ENCODE assay signal across 8 cellular contexts in genomic region chr6:71419217-71419953, GRCh38.
DNase-seq lines count a peak whose midpoint lies in the region; ATAC-seq, FAIRE-seq and TF ChIP-seq lines count a peak whose summit lies in the region.

No MANE protein-coding gene starts in this region.

- H3K4me1 Mint-ChIP-seq in dendritic cell treated with granulocyte-macrophage colony-stimulating factor and Interleukin-4, amounts not matched to agents 40 ng/mL and 50 ng/mL, for 4 days (ENCODE audit: low read depth): peaks cover 5% of the 10 kb centered on the region

- DNase-seq in HepG2 (ENCODE audit: low spot score) (no peak), globus pallidus (ENCODE audit: low spot score) (no peak)

- H3K4me1 ChIP-seq in liver (ENCODE audit: control insufficient read depth in 4 of 4, insufficient read depth in 4 of 4, low read length in 3 of 4): peaks cover 0 to 32% (median 14%) of the 10 kb centered on the region in 4 donors
- no peaks in the 10 kb centered on the region for H3K4me1 ChIP-seq in HepG2 (ENCODE audit: insufficient read depth, low read length)
- H3K4me1 ChIP-seq in mesodermal cell (ENCODE audit: control insufficient read depth, insufficient read depth, low read length, poor library complexity, severe bottlenecking): peaks cover 6% of the 10 kb centered on the region

- no peak for TF ChIP-seq POLR2A in HepG2 (IDR thresholded peaks at IDR 0.05; ENCODE audit: insufficient read depth in 1 of 2, low read depth in 2 of 2, low read length in 2 of 2)

- H3K27ac Mint-ChIP-seq in dendritic cell treated with granulocyte-macrophage colony-stimulating factor and Interleukin-4, amounts not matched to agents 40 ng/mL and 50 ng/mL, for 4 days: no peak overlapping the region

- CTCF ChIA-PET in HepG2 (lab: Yijun Ruan, JAX; ENCODE audit: low intra/inter-chr PET ratio, low total read pairs): no interaction called here

- no peaks in the 10 kb centered on the region for H3K9me3 Mint-ChIP-seq in dendritic cell treated with granulocyte-macrophage colony-stimulating factor and Interleukin-4, amounts not matched to agents 40 ng/mL and 50 ng/mL, for 4 days

- no peak for FAIRE-seq in HepG2 (lab: Jason Lieb, UNC)

- TF ChIP-seq EP300 in HepG2 (IDR thresholded peaks at IDR 0.05; ENCODE audit: low read depth in 2 of 2, low read length in 2 of 2) (no peak), HepG2 (CRISPR knock-in tag; IDR thresholded peaks at IDR 0.05; ENCODE audit: borderline replicate concordance) (no peak)

- H3K27ac ChIP-seq in liver (ENCODE audit: low read depth in 1 of 2, low read length in 2 of 2) (peak overlapping the region; percentile 93 to 95), HepG2 (ENCODE audit: extremely low read length, insufficient read depth, low read length) (no peak overlapping the region), mesodermal cell (ENCODE audit: low read depth, low read length, severe bottlenecking) (peak overlapping the region; percentile 82)

- H4K20me1 ChIP-seq in HepG2 (ENCODE audit: insufficient read depth, low read length): no peaks in the 10 kb centered on the region

- 15% methylated on average over 27 of the region's 27 CpGs for WGBS in liver
- 69% methylated on average over 26 of the region's 27 CpGs for WGBS in HepG2 (ENCODE audit: low lambda C conversion rate)
- whole genome bisulfite sequencing in mesodermal cell (ENCODE audit: insufficient coverage in 2 of 2), 2 experiments: 21 to 22% methylated on average over 19 to 24 of the region's 27 CpGs

- TF ChIP-seq RAD21 in liver (IDR thresholded peaks at IDR 0.05): no peak
- TF ChIP-seq RAD21 in HepG2 (CRISPR knock-in tag; IDR thresholded peaks at IDR 0.05): no peak

- no peaks in the 10 kb centered on the region for H3K36me3 Mint-ChIP-seq in dendritic cell treated with granulocyte-macrophage colony-stimulating factor and Interleukin-4, amounts not matched to agents 40 ng/mL and 50 ng/mL, for 4 days (ENCODE audit: low read depth)

- H3K27me3 ChIP-seq in liver (ENCODE audit: control insufficient read depth in 4 of 4, insufficient read depth in 4 of 4, low read length in 3 of 4) (no peaks in the 10 kb centered on the region), HepG2 (ENCODE audit: control insufficient read depth in 1 of 2, insufficient read depth in 2 of 2, low read length in 2 of 2) (no peaks in the 10 kb centered on the region)

- no peak overlapping the region for H3K4me2 ChIP-seq in HepG2 (ENCODE audit: low read depth, low read length)

- H3K4me3 Mint-ChIP-seq in dendritic cell treated with granulocyte-macrophage colony-stimulating factor and Interleukin-4, amounts not matched to agents 40 ng/mL and 50 ng/mL, for 4 days: peak overlapping the region; percentile 18

- no peaks in the 10 kb centered on the region for H3K79me2 ChIP-seq in HepG2 (ENCODE audit: insufficient read depth, low read length)

- POLR2A ChIA-PET in HepG2 (lab: Yijun Ruan, JAX): no interaction called here

- H3K9me3 ChIP-seq in liver (ENCODE audit: control insufficient read depth in 4 of 4, low read length in 3 of 4) (no peaks in the 10 kb centered on the region), HepG2 (ENCODE audit: low read length) (no peaks in the 10 kb centered on the region), mesodermal cell (ENCODE audit: control insufficient read depth, low read length) (peaks cover 5% of the 10 kb centered on the region)

- H3K9ac ChIP-seq in liver (ENCODE audit: low read depth in 1 of 2, low read length in 2 of 2) (peak overlapping the region; percentile 70 to 97), HepG2 (ENCODE audit: insufficient read depth, low read depth, low read length) (no peak overlapping the region)

- in situ Hi-C loops in HepG2 (cut with HindIII; ENCODE audit: extremely low pct_ligation_motif_present, low pct_unique_long_range_greater_than_20kb): no loop called here

- intact Hi-C loops in HepG2 (cut with micrococcal nuclease; ENCODE audit: unreplicated experiment): no loop called here
- intact Hi-C loops in dendritic cell treated with granulocyte-macrophage colony-stimulating factor and Interleukin-4, amounts not matched to agents 40 ng/mL and 50 ng/mL, for 4 days (cut with micrococcal nuclease): no loop called here

- no TSS peak for BruUV-seq in HepG2 (replicated peaks; lab: Mats Ljungman, UMichigan)

- H3K27me3 Mint-ChIP-seq in dendritic cell treated with granulocyte-macrophage colony-stimulating factor and Interleukin-4, amounts not matched to agents 40 ng/mL and 50 ng/mL, for 4 days: peaks cover 71% of the 10 kb centered on the region

- H2AFZ ChIP-seq in HepG2 (ENCODE audit: low read length): no peak overlapping the region

- no peak for ATAC-seq in HepG2
- no peak for ATAC-seq in HG03045 (IDR thresholded peaks at IDR 0.05; ENCODE audit: unreplicated experiment)
- no peak for ATAC-seq in GM21528 (IDR thresholded peaks at IDR 0.05; ENCODE audit: low FRiP score, unreplicated experiment)
- no peak for ATAC-seq in HG03139 (IDR thresholded peaks at IDR 0.05; ENCODE audit: unreplicated experiment)

- H3K4me3 ChIP-seq in liver (ENCODE audit: low read depth in 1 of 3, low read length in 3 of 3) (peak overlapping the region; percentile 84 to 97 (median 95)), HepG2 (replicated peaks in 1 of 3; ENCODE audit: insufficient read depth in 1 of 3, low read depth in 2 of 3, low read length in 3 of 3) (no peak overlapping the region), mesodermal cell (ENCODE audit: extremely low read depth, insufficient read depth, low read length, poor library complexity, severe bottlenecking) (peak overlapping the region; percentile 82)

- TF ChIP-seq CTCF in liver (IDR thresholded peaks at IDR 0.05; ENCODE audit: low read depth, low read length, missing input control) (no peak), HepG2 (CRISPR knock-in tag; IDR thresholded peaks at IDR 0.05) (no peak)

- H3K36me3 ChIP-seq in liver (ENCODE audit: control insufficient read depth in 4 of 4, insufficient read depth in 3 of 4, low read depth in 1 of 4, low read length in 3 of 4) (peaks cover 0 to 10% (median 6%) of the 10 kb centered on the region in 4 donors), HepG2 (replicated peaks in 1 of 2; ENCODE audit: control insufficient read depth in 1 of 2, insufficient read depth in 2 of 2, low read length in 2 of 2) (no peaks in the 10 kb centered on the region), mesodermal cell (ENCODE audit: control insufficient read depth, insufficient read depth, low read length) (peaks cover 31% of the 10 kb centered on the region)

TF ChIP-seq in liver, 16 proteins besides CTCF, POLR2A, EP300 and RAD21:
- TF ChIP-seq NR2F2 (IDR thresholded peaks at IDR 0.05) (peak; percentile 48), REST (IDR thresholded peaks at IDR 0.05) (no peak)

TF ChIP-seq in HepG2, 621 proteins besides CTCF, POLR2A, EP300 and RAD21 (continues in another document):
- TF ChIP-seq IKZF5 (CRISPR knock-in tag; IDR thresholded peaks at IDR 0.05) (no peak), HCFC1 (IDR thresholded peaks at IDR 0.05; ENCODE audit: low read depth, low read length) (no peak), RAD51 (IDR thresholded peaks at IDR 0.05; ENCODE audit: borderline replicate concordance) (no peak), NFRKB (IDR thresholded peaks at IDR 0.05) (no peak), ZNF256 (CRISPR knock-in tag; conservative IDR thresholded peaks at IDR 0.05) (no peak), NCOA5 (CRISPR knock-in tag; IDR thresholded peaks at IDR 0.05) (no peak), BHLHE40 (IDR thresholded peaks at IDR 0.05; ENCODE audit: low read length) (no peak), ZNF703 (CRISPR knock-in tag; IDR thresholded peaks at IDR 0.05; ENCODE audit: borderline replicate concordance) (no peak), ZBTB38 (CRISPR knock-in tag; IDR thresholded peaks at IDR 0.05) (no peak), HINFP (CRISPR knock-in tag; IDR thresholded peaks at IDR 0.05; ENCODE audit: low read depth) (no peak), MBNL3 (CRISPR knock-in tag; conservative IDR thresholded peaks at IDR 0.05) (no peak), HNRNPUL1 (IDR thresholded peaks at IDR 0.05; ENCODE audit: low read depth, low read length) (no peak), ARHGAP35 (CRISPR knock-in tag; IDR thresholded peaks at IDR 0.05; ENCODE audit: borderline replicate concordance) (no peak), ZMYM4 (CRISPR knock-in tag; IDR thresholded peaks at IDR 0.05) (no peak)

Comparison
In these comparisons a context has a peak if more than half of its experiments do, and no peak if none do; other contexts are left out.
1. H3K4me3 ChIP-seq: peak in liver (3 of 3) and mesodermal cell (single experiment); none in HepG2 (0 of 3).